ENCODE assay signal across 8 cellular contexts in genomic region chr10:84140036-84140379, GRCh38. TPM values are rescaled to one million over a fixed set of nuclear protein-coding genes. Genes with fewer than 3 reads are reported as not detected.
DNase-seq lines count a peak whose midpoint lies in the region; ATAC-seq and TF ChIP-seq lines count a peak whose summit lies in the region.

No MANE protein-coding gene starts in this region.

- peak overlapping the region; percentile 91 for H3K4me3 Mint-ChIP-seq in osteocyte (ENCODE audit: unreplicated experiment)

- peak overlapping the region; percentile 81 for H3K4me3 ChIP-seq in WI38 (ENCODE audit: low read depth, low read length)

- H3K9me3 Mint-ChIP-seq in osteocyte (ENCODE audit: unreplicated experiment) = no peaks in the 10 kb centered on the region

- H3K27ac Mint-ChIP-seq in osteocyte (ENCODE audit: unreplicated experiment) = peak overlapping the region; percentile 96

- peaks cover 11% of the 10 kb centered on the region for H3K27me3 Mint-ChIP-seq in osteocyte (ENCODE audit: unreplicated experiment)

- TF ChIP-seq CTCF in WI38 (IDR thresholded peaks at IDR 0.05; ENCODE audit: low read depth, low read length) (no peak), osteocyte (IDR thresholded peaks at IDR 0.05) (no peak)

- peaks cover 23% of the 10 kb centered on the region for H3K36me3 Mint-ChIP-seq in osteocyte (ENCODE audit: unreplicated experiment)

- ATAC-seq in esophagus mucosa = no peak
- no peak for ATAC-seq in HG03108 (IDR thresholded peaks at IDR 0.05; ENCODE audit: unreplicated experiment)

- peaks cover 24% of the 10 kb centered on the region for H3K4me1 Mint-ChIP-seq in osteocyte (ENCODE audit: unreplicated experiment)

- DNase-seq in Ammon's horn (ENCODE audit: low spot score) (peak; percentile 19), HCEC 1CT (peak; percentile 3), fibroblast of the conjunctiva (ENCODE audit: low read depth) (peak; percentile 37), osteocyte (ENCODE audit: extremely low spot score, unreplicated experiment) (no peak), D341Med (ENCODE audit: low spot score) (no peak)

RNA-seq across cellular contexts. Expression of gene GHITM, which starts 0.7 kb away (rescaled TPM):
- total RNA-seq in osteocyte = 105 and 106 TPM in 2 replicates
- total RNA-seq in esophagus mucosa = 142 TPM

RNA-seq across cellular contexts. Expression of gene GPR15LG, which starts 33.6 kb away (rescaled TPM):
- not detected in 2 replicates for total RNA-seq in osteocyte
- 404 TPM for total RNA-seq in esophagus mucosa

RNA-seq across cellular contexts. Expression of gene CDHR1, which starts 54.3 kb away (rescaled TPM):
- total RNA-seq in osteocyte = 0.24 TPM in 1 of 2 replicates, not detected in the other
- total RNA-seq in esophagus mucosa = 29.0 TPM

Comparison
In these comparisons a context has a peak if more than half of its experiments do, and no peak if none do; other contexts are left out.
1. DNase-seq: peak in Ammon's horn (single experiment), HCEC 1CT (single experiment) and fibroblast of the conjunctiva (single experiment); none in osteocyte (single experiment) and D341Med (single experiment).
2. RNA of gene GPR15LG, which starts 33.6 kb away (total RNA-seq): 404 TPM in esophagus mucosa (single experiment); not detected in osteocyte; every median in the first group is over 100 times any median in the second.
3. RNA of gene CDHR1, which starts 54.3 kb away (total RNA-seq): 29.0 TPM in esophagus mucosa (single experiment); 0.24 TPM in osteocyte; every median in the first group is over 10 times any median in the second.